ENCODE assay signal across 2 cellular contexts in the genomic region with DNA sequence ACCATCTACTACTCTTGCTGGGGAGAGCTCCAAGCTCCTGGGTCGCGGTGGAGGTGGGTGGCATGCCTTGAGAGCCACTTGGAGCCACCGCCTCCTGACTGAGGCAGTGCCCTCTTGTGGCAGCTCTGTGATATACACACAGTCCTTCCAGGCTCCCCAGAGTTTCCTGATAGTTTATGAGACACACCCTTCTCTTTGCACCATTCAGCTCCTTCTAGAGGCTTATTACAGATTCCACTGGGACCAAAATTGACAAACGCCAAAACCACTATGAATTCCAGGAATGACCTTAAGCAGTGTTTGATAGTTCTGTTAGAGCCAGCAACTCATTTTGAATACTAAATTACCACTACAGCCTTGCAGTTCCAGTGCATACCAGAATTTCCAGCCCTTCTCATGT.
A peak's percentile ranks its signal among the peaks of the same experiment; 100 is the strongest.
TF ChIP-seq lines count a peak whose summit lies in the region.

No MANE protein-coding gene starts in this region.

TF ChIP-seq in IMR-90, 13 proteins besides CTCF, POLR2A, EP300 and RAD21:
- TF ChIP-seq RCOR1 (IDR thresholded peaks at IDR 0.05; ENCODE audit: insufficient replicate concordance, low read length) (no peak), NFE2L2 (IDR thresholded peaks at IDR 0.05; ENCODE audit: low read depth, low read length) (no peak), MAZ (IDR thresholded peaks at IDR 0.05; ENCODE audit: borderline replicate concordance, low read depth, low read length) (no peak), FOS (IDR thresholded peaks at IDR 0.05; ENCODE audit: low read depth, low read length) (no peak), MXI1 (IDR thresholded peaks at IDR 0.05; ENCODE audit: borderline replicate concordance, low read depth, low read length) (no peak), SMC3 (IDR thresholded peaks at IDR 0.05; ENCODE audit: low read depth, low read length) (peak; percentile 46), MAFK (IDR thresholded peaks at IDR 0.05; ENCODE audit: low read depth, low read length) (no peak)
- TF ChIP-seq, protein P1, sequence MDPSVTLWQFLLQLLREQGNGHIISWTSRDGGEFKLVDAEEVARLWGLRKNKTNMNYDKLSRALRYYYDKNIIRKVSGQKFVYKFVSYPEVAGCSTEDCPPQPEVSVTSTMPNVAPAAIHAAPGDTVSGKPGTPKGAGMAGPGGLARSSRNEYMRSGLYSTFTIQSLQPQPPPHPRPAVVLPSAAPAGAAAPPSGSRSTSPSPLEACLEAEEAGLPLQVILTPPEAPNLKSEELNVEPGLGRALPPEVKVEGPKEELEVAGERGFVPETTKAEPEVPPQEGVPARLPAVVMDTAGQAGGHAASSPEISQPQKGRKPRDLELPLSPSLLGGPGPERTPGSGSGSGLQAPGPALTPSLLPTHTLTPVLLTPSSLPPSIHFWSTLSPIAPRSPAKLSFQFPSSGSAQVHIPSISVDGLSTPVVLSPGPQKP (IDR thresholded peaks at IDR 0.05; ENCODE audit: borderline replicate concordance, low read depth, low read length), result no peak

TF ChIP-seq in HepG2, 621 proteins besides CTCF, POLR2A, EP300 and RAD21:
- 0 out of 2 replicates have a peak, but pooled peaks have one; percentile 17 for TF ChIP-seq ZNF644 (CRISPR knock-in tag; IDR thresholded peaks at IDR 0.05; ENCODE audit: low read depth)
- TF ChIP-seq STAG1 (CRISPR knock-in tag; IDR thresholded peaks at IDR 0.05), result peak; percentile 55
- no peak for TF ChIP-seq ZNF570 (CRISPR knock-in tag; IDR thresholded peaks at IDR 0.05; ENCODE audit: borderline replicate concordance)
- peak; percentile 82 for TF ChIP-seq XRCC5 (optimal IDR thresholded peaks at IDR 0.05; ENCODE audit: low read length)
- peak; percentile 71 for TF ChIP-seq SMC3 (IDR thresholded peaks at IDR 0.05; ENCODE audit: low read length)
- TF ChIP-seq ELF3 (CRISPR knock-in tag; IDR thresholded peaks at IDR 0.05), result 0 out of 2 replicates have a peak, but pooled peaks have one; percentile 15
- TF ChIP-seq CBX1 (IDR thresholded peaks at IDR 0.05; ENCODE audit: low read depth), result no peak
